18 cellular contexts compared by ENCODE assay signal in genomic region chr1:118209648-118210047, GRCh38. TPM values are rescaled to one million over a fixed set of nuclear protein-coding genes. Genes with fewer than 3 reads are reported as not detected.
"Had no signal": no experiment of that assay in that cellular context is flagged by ENCODE, and none has a peak within 500 bp of the region (broad histone marks: within the 10 kb centered on the region; RNA-seq: fewer than 3 reads in every experiment).

No MANE protein-coding gene starts in this region.

- H3K4me3 ChIP-seq: gastrocnemius medialis, right atrium auricular region, transverse colon, vagina had no signal

- ATAC-seq: activated CD4-positive, alpha-beta T cell treated with anti-CD3 and anti-CD28 coated beads for 36 hours; effector memory CD8-positive, alpha-beta T cell; gastrocnemius medialis; left lobe of liver; WTC11 had no signal

- H3K27me3 ChIP-seq: gastrocnemius medialis, right atrium auricular region, transverse colon, vagina had no signal

- H3K36me3 ChIP-seq: gastrocnemius medialis, right atrium auricular region, transverse colon, vagina had no signal

- DNase-seq: activated CD4-positive, alpha-beta T cell treated with anti-CD3 and anti-CD28 coated beads for 36 hours; activated CD4-positive, alpha-beta T cell treated with anti-CD3 and anti-CD28 coated beads, Interleukin-2, amount 50 U/mL, for 48 hours; activated naive CD8-positive, alpha-beta T cell treated with anti-CD3 and anti-CD28 coated beads for 36 hours; activated T-cell treated with anti-CD3 and anti-CD28 coated beads for 4 hours; amniotic stem cell; effector memory CD8-positive, alpha-beta T cell; gastrocnemius medialis; head of caudate nucleus; kidney; stimulated activated CD4-positive, alpha-beta T cell treated with anti-CD3 and anti-CD28 coated beads, Interleukin-2, amount 100 ng/mL, for 24 hours; transverse colon had no signal

- H3K4me1 ChIP-seq: right atrium auricular region, transverse colon had no signal

- H3K27ac ChIP-seq: gastrocnemius medialis, right atrium auricular region, transverse colon, vagina had no signal

- H3K9me3 ChIP-seq: gastrocnemius medialis, transverse colon, vagina had no signal

RNA-seq across cellular contexts. Expression of gene SPAG17, which starts 24.6 kb away (rescaled TPM):
- total RNA-seq: activated CD4-positive, alpha-beta T cell treated with anti-CD3 and anti-CD28 coated beads for 36 hours; activated naive CD8-positive, alpha-beta T cell treated with anti-CD3 and anti-CD28 coated beads for 36 hours; cardiac septum; dermis microvascular lymphatic vessel endothelial cell; gastrocnemius medialis; left lobe of liver; T-helper 2 cell treated with Interferon-gamma antibody and Interleukin-4, amounts not matched to agents 100 ng/mL and 5 ng/mL, for 36 hours; transverse colon had no signal
